In the genomic region with DNA sequence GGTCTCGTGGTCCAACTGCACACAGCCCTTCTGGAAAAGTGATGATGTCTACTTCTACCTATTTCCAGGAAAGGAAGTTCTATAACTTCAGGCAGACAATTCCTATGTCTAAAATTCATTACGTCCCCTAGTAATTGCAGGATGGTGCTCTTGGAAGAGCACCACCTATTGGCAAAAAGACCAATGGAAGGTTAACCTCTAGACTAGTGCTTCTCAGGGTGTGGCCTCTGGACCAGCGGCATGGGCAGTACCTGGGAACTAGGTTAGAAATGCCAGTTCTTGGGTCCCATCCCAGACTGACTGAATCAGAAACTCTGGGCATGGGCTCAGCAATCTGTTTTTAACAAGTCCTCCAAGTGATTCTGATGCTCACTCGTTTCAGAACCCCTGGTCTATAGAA, we compare ENCODE assay signal across 28 cellular contexts.
DNase-seq lines count a peak whose midpoint lies in the region; ATAC-seq and TF ChIP-seq lines count a peak whose summit lies in the region.
"Had no signal": no experiment of that assay in that cellular context is flagged by ENCODE, and none has a peak within 500 bp of the region (broad histone marks: within the 10 kb centered on the region; RNA-seq: fewer than 3 reads in every experiment).

No MANE protein-coding gene starts in this region.

- no peak overlapping the region for H3K27ac Mint-ChIP-seq in H9
- no peak overlapping the region for H3K27ac Mint-ChIP-seq in endodermal cell
- no peak overlapping the region for H3K27ac Mint-ChIP-seq in neural progenitor cell
- H3K27ac Mint-ChIP-seq in activated CD4-positive, alpha-beta T cell treated with anti-CD3 and anti-CD28 coated beads, Interleukin-2, amount 10 ng/mL, durations not matched to agents 24 days and 14 days: no peak overlapping the region
- H3K27ac Mint-ChIP-seq: activated CD8-positive, alpha-beta T cell treated with anti-CD3 and anti-CD28 coated beads for 36 hours; activated naive CD4-positive, alpha-beta T cell treated with anti-CD3 and anti-CD28 coated beads, Interleukin-2, amount 10 ng/mL, durations not matched to agents 7 days and 5 days; activated T-helper 1 cell treated with anti-CD3 and anti-CD28 coated beads, Interleukin-12 subunit alpha, Interleukin-12 subunit beta, Interleukin-2, Interleukin-4 antibody, amounts not matched to agents 30 ng/mL and 10 ng/mL and 1 ng/mL, durations not matched to agents 14 hours and 24 hours and 36 hours; immature natural killer cell; stimulated activated memory B cell treated with anti-CD40 and anti-IgM and Interleukin-4, amounts not matched to agents 10 μg/mL and 1 μg/mL and 100 μg/mL, for 72 hours; T-helper 2 cell treated with Interferon-gamma antibody and Interleukin-4, amounts not matched to agents 5 μg/mL and 100 μg/mL, for 36 hours; type B pancreatic cell had no signal

- H3K4me3 ChIP-seq in OCI-LY7 (ENCODE audit: low read depth, low read length, poor library complexity, severe bottlenecking): no peak overlapping the region
- no peak overlapping the region for H3K4me3 ChIP-seq in endodermal cell (ENCODE audit: low read length)
- H3K4me3 ChIP-seq in neural progenitor cell: no peak overlapping the region
- H3K4me3 ChIP-seq: adrenal gland, heart right ventricle, ovary, PC-9 had no signal

- peak; percentile 63 for TF ChIP-seq CTCF in H9 (conservative IDR thresholded peaks at IDR 0.05)
- peak; percentile 57 for TF ChIP-seq CTCF in OCI-LY7 (conservative IDR thresholded peaks at IDR 0.05; ENCODE audit: low read length)
- TF ChIP-seq CTCF in endodermal cell (conservative IDR thresholded peaks at IDR 0.05): peak; percentile 70
- peak; percentile 16 for TF ChIP-seq CTCF in neural progenitor cell (IDR thresholded peaks at IDR 0.05)

- WGBS in H9 (ENCODE audit: extremely low coverage, insufficient read length, low lambda C conversion rate): no CpG with 5 or more reads among the region's 4 CpGs
- WGBS in endodermal cell (ENCODE audit: insufficient coverage in 1 of 2, insufficient read length in 1 of 2), 2 experiments: 94% methylated on average over 3 to 4 of the region's 4 CpGs

- no peak for ATAC-seq in GM19324 (IDR thresholded peaks at IDR 0.05; ENCODE audit: low FRiP score, unreplicated experiment)
- ATAC-seq: activated CD8-positive, alpha-beta T cell treated with anti-CD3 and anti-CD28 coated beads for 36 hours; heart right ventricle; left cardiac atrium; stimulated activated memory B cell treated with anti-CD40 and anti-IgM and Interleukin-4, amounts not matched to agents 10 μg/mL and 1 μg/mL and 100 μg/mL, for 72 hours had no signal

- no peak overlapping the region for H3K56ac ChIP-seq in H9 (ENCODE audit: insufficient read length, low read depth, low read length)

- H3K27me3 ChIP-seq in H9 (ENCODE audit: insufficient read depth, low read length) (no peaks in the 10 kb centered on the region), endodermal cell (ENCODE audit: control insufficient read depth, insufficient read depth, low read length, poor library complexity, severe bottlenecking) (no peaks in the 10 kb centered on the region), neural progenitor cell (no peaks in the 10 kb centered on the region)
- H3K27me3 ChIP-seq: adrenal gland, heart right ventricle, ovary had no signal

- CTCF ChIA-PET in OCI-LY7 (lab: Charles Lee; ENCODE audit: unreplicated experiment): no interaction called here

- no peak overlapping the region for H2AK5ac ChIP-seq in H9 (ENCODE audit: insufficient read length, low read length)

- H3K9me3 Mint-ChIP-seq in H9 (peaks cover 15 to 17% of the 10 kb centered on the region in 2 experiments), endodermal cell (peaks cover 25% of the 10 kb centered on the region), neural progenitor cell (peaks cover 24% of the 10 kb centered on the region)
- H3K9me3 Mint-ChIP-seq in activated CD4-positive, alpha-beta T cell treated with anti-CD3 and anti-CD28 coated beads, Interleukin-2, amount 10 ng/mL, durations not matched to agents 24 days and 14 days: peaks cover 24% of the 10 kb centered on the region

- H3K4me1 Mint-ChIP-seq in H9: peaks cover 3 to 5% of the 10 kb centered on the region in 2 experiments; a peak in 3 of 4 replicates
- peaks cover 6% of the 10 kb centered on the region for H3K4me1 Mint-ChIP-seq in endodermal cell
- H3K4me1 Mint-ChIP-seq in neural progenitor cell: peaks cover 5% of the 10 kb centered on the region
- peaks cover 24% of the 10 kb centered on the region for H3K4me1 Mint-ChIP-seq in activated CD4-positive, alpha-beta T cell treated with anti-CD3 and anti-CD28 coated beads, Interleukin-2, amount 10 ng/mL, durations not matched to agents 24 days and 14 days
- H3K4me1 Mint-ChIP-seq: activated naive CD4-positive, alpha-beta T cell treated with anti-CD3 and anti-CD28 coated beads, Interleukin-2, amount 10 ng/mL, durations not matched to agents 7 days and 5 days; stimulated activated memory B cell treated with anti-CD40 and anti-IgM and Interleukin-4, amounts not matched to agents 10 μg/mL and 1 μg/mL and 100 μg/mL, for 72 hours had no signal

- H3K4me1 ChIP-seq in H9 (ENCODE audit: insufficient read depth, low read length) (no peaks in the 10 kb centered on the region), OCI-LY7 (ENCODE audit: insufficient read depth, low read length, poor library complexity, severe bottlenecking) (no peaks in the 10 kb centered on the region), endodermal cell (ENCODE audit: control insufficient read depth, insufficient read depth, low read length) (no peaks in the 10 kb centered on the region), neural progenitor cell (peaks cover 9% of the 10 kb centered on the region)

- no peaks in the 10 kb centered on the region for H3K36me3 ChIP-seq in OCI-LY7 (ENCODE audit: insufficient read depth, low read length)
- H3K36me3 ChIP-seq in endodermal cell (ENCODE audit: control insufficient read depth, insufficient read depth, low read length): no peaks in the 10 kb centered on the region
- H3K36me3 ChIP-seq in neural progenitor cell: no peaks in the 10 kb centered on the region
- H3K36me3 ChIP-seq: adrenal gland, ovary had no signal

- H3K36me3 Mint-ChIP-seq in H9 (ENCODE audit: insufficient read depth in 1 of 3, low read depth in 3 of 3) (peaks cover 10 to 31% (median 17%) of the 10 kb centered on the region in 3 experiments; a peak in 5 of 7 replicates), endodermal cell (ENCODE audit: low read depth) (no peaks in the 10 kb centered on the region), neural progenitor cell (no peaks in the 10 kb centered on the region)
- H3K36me3 Mint-ChIP-seq in activated CD4-positive, alpha-beta T cell treated with anti-CD3 and anti-CD28 coated beads, Interleukin-2, amount 10 ng/mL, durations not matched to agents 24 days and 14 days (ENCODE audit: low read depth): peaks cover 20% of the 10 kb centered on the region

- peaks cover 4% of the 10 kb centered on the region; the same call in 1 of the 2 replicates for H3K27me3 Mint-ChIP-seq in H9 (ENCODE audit: low read depth)
- no peaks in the 10 kb centered on the region for H3K27me3 Mint-ChIP-seq in endodermal cell (ENCODE audit: insufficient read depth)
- H3K27me3 Mint-ChIP-seq in neural progenitor cell (ENCODE audit: insufficient read depth, low read depth): peaks cover 5% of the 10 kb centered on the region
- H3K27me3 Mint-ChIP-seq in activated CD4-positive, alpha-beta T cell treated with anti-CD3 and anti-CD28 coated beads, Interleukin-2, amount 10 ng/mL, durations not matched to agents 24 days and 14 days: no peaks in the 10 kb centered on the region
- H3K27me3 Mint-ChIP-seq: activated CD8-positive, alpha-beta T cell treated with anti-CD3 and anti-CD28 coated beads for 36 hours; central memory CD8-positive, alpha-beta T cell; stimulated activated memory B cell treated with anti-CD40 and anti-IgM and Interleukin-4, amounts not matched to agents 10 μg/mL and 1 μg/mL and 100 μg/mL, for 72 hours; type B pancreatic cell had no signal

- no peak overlapping the region for H4K91ac ChIP-seq in H9 (ENCODE audit: insufficient read length, low read depth, low read length)

- no peak overlapping the region for H2AFZ ChIP-seq in H9 (ENCODE audit: low read length)
- no peak overlapping the region for H2AFZ ChIP-seq in OCI-LY7 (ENCODE audit: low read length)
- no peak overlapping the region for H2AFZ ChIP-seq in neural progenitor cell (replicated peaks)
- H2AFZ ChIP-seq: PC-9 had no signal

- DNase-seq in H9: no peak
- DNase-seq in OCI-LY7 (ENCODE audit: low spot score): peak; percentile 8
- DNase-seq in endodermal cell: no peak
- DNase-seq in neural progenitor cell (ENCODE audit: low spot score): no peak
- DNase-seq in activated CD4-positive, alpha-beta T cell treated with anti-CD3 and anti-CD28 coated beads, Interleukin-2, amount 10 ng/mL, durations not matched to agents 24 days and 14 days: no peak
- DNase-seq in NCI-H1092 (lab: John Stamatoyannopoulos, UW): no peak
- DNase-seq: activated CD8-positive, alpha-beta memory T cell treated with anti-CD3 and anti-CD28 coated beads, Interleukin-2, amount 50 U/mL, for 48 hours; activated CD8-positive, alpha-beta T cell treated with anti-CD3 and anti-CD28 coated beads for 36 hours; activated naive CD4-positive, alpha-beta T cell treated with anti-CD3 and anti-CD28 coated beads, Interleukin-2, amount 10 ng/mL, durations not matched to agents 7 days and 5 days; adrenal gland; C1 segment of cervical spinal cord; COR-L47; heart right ventricle; immature natural killer cell; left cardiac atrium; NCI-H2171; nephron progenitor cell; ovary; PC-9; Right ventricle myocardium superior; substantia nigra had no signal

- H3K4me2 ChIP-seq in H9 (ENCODE audit: insufficient read depth, insufficient read length, low read length) (no peak overlapping the region), OCI-LY7 (ENCODE audit: low read length) (no peak overlapping the region), neural progenitor cell (no peak overlapping the region)
- H3K4me2 ChIP-seq: PC-9 had no signal

- H2BK120ac ChIP-seq in H9 (ENCODE audit: low read depth, low read length, poor library complexity, severe bottlenecking): no peak overlapping the region

- no peaks in the 10 kb centered on the region for H3K23me2 ChIP-seq in H9 (ENCODE audit: insufficient read length, low read depth, low read length, poor library complexity, severe bottlenecking)

- H3K18ac ChIP-seq in H9 (ENCODE audit: insufficient read length, low read depth, low read length): no peak overlapping the region

- H2BK5ac ChIP-seq in H9 (ENCODE audit: insufficient read length, low read length): no peak overlapping the region

- H4K8ac ChIP-seq in H9 (replicated peaks; ENCODE audit: insufficient read length, low read depth, low read length): no peak overlapping the region

- H3K27ac ChIP-seq in H9 (ENCODE audit: insufficient read length, low read depth, low read length): no peak overlapping the region
- no peak overlapping the region for H3K27ac ChIP-seq in OCI-LY7 (ENCODE audit: low read depth, low read length, poor library complexity, severe bottlenecking)
- no peak overlapping the region for H3K27ac ChIP-seq in endodermal cell (ENCODE audit: low read depth, low read length)
- no peak overlapping the region for H3K27ac ChIP-seq in neural progenitor cell
- H3K27ac ChIP-seq: adrenal gland, heart right ventricle, HL-60, ovary, PC-9 had no signal

- H3K79me2 ChIP-seq in H9 (ENCODE audit: insufficient read depth, low read length) (no peaks in the 10 kb centered on the region), OCI-LY7 (ENCODE audit: insufficient read depth, low read depth, low read length) (no peaks in the 10 kb centered on the region), neural progenitor cell (ENCODE audit: low read depth) (no peaks in the 10 kb centered on the region)

- H2BK20ac ChIP-seq in H9 (ENCODE audit: low read depth, low read length, poor library complexity, severe bottlenecking): no peak overlapping the region

- no peak overlapping the region for H4K5ac ChIP-seq in H9 (ENCODE audit: insufficient read length, low read depth, low read length)

- POLR2A ChIA-PET in OCI-LY7 (lab: Charles Lee): no interaction called here

- H3K4me3 Mint-ChIP-seq in H9 (no peak overlapping the region), endodermal cell (no peak overlapping the region), neural progenitor cell (no peak overlapping the region)
- H3K4me3 Mint-ChIP-seq in activated CD4-positive, alpha-beta T cell treated with anti-CD3 and anti-CD28 coated beads, Interleukin-2, amount 10 ng/mL, durations not matched to agents 24 days and 14 days: no peak overlapping the region
- H3K4me3 Mint-ChIP-seq: activated CD8-positive, alpha-beta T cell treated with anti-CD3 and anti-CD28 coated beads for 36 hours; activated naive CD4-positive, alpha-beta T cell treated with anti-CD3 and anti-CD28 coated beads, Interleukin-2, amount 10 ng/mL, durations not matched to agents 7 days and 5 days; activated T-helper 1 cell treated with anti-CD3 and anti-CD28 coated beads, Interleukin-12 subunit alpha, Interleukin-12 subunit beta, Interleukin-2, Interleukin-4 antibody, amounts not matched to agents 30 ng/mL and 10 ng/mL and 1 ng/mL, durations not matched to agents 14 hours and 24 hours and 36 hours; central memory CD8-positive, alpha-beta T cell; immature natural killer cell; nephron progenitor cell; stimulated activated memory B cell treated with anti-CD40 and anti-IgM and Interleukin-4, amounts not matched to agents 10 μg/mL and 1 μg/mL and 100 μg/mL, for 72 hours; T-helper 2 cell treated with Interferon-gamma antibody and Interleukin-4, amounts not matched to agents 5 μg/mL and 100 μg/mL, for 36 hours; type B pancreatic cell had no signal

- H2BK15ac ChIP-seq in H9 (ENCODE audit: low read depth, low read length): no peak overlapping the region

- BruUV-seq in OCI-LY7 (replicated peaks; lab: Mats Ljungman, UMichigan): no TSS peak

- H3K9me3 ChIP-seq in H9 (ENCODE audit: control insufficient read depth, low read depth, low read length) (peaks cover 8% of the 10 kb centered on the region), OCI-LY7 (ENCODE audit: low read length) (0 out of 2 replicates have a peak, but pooled peaks cover 9% of the 10 kb centered on the region), endodermal cell (ENCODE audit: control insufficient read depth, low read length) (peaks cover 27% of the 10 kb centered on the region), neural progenitor cell (ENCODE audit: low read depth) (peaks cover 3% of the 10 kb centered on the region)
- H3K9me3 ChIP-seq: ovary had no signal

- H3K4ac ChIP-seq in H9 (ENCODE audit: low read depth, low read length): no peak overlapping the region

- no peaks in the 10 kb centered on the region for H3K9me2 ChIP-seq in OCI-LY7 (ENCODE audit: insufficient read depth, low read length)

- H3K9ac ChIP-seq in H9 (ENCODE audit: extremely low read depth, insufficient read length, low read length): no peak overlapping the region
- H3K9ac ChIP-seq in endodermal cell (ENCODE audit: extremely low read depth, low read length, poor library complexity, severe bottlenecking): no peak overlapping the region
- H3K9ac ChIP-seq in neural progenitor cell: no peak overlapping the region

- H2BK12ac ChIP-seq in H9 (ENCODE audit: insufficient read length, low read depth, low read length): no peak overlapping the region

- H3K14ac ChIP-seq in H9 (ENCODE audit: insufficient read depth, low read length): no peak overlapping the region

- H3K79me1 ChIP-seq in H9 (ENCODE audit: insufficient read depth, low read depth, low read length, poor library complexity, severe bottlenecking): no peaks in the 10 kb centered on the region

- no peaks in the 10 kb centered on the region for H3F3A ChIP-seq in neural progenitor cell (ENCODE audit: low read depth)

- H4K20me1 ChIP-seq in H9 (ENCODE audit: control insufficient read depth, insufficient read depth, insufficient read length): no peaks in the 10 kb centered on the region
- no peaks in the 10 kb centered on the region for H4K20me1 ChIP-seq in OCI-LY7 (ENCODE audit: insufficient read depth, low read length)
- H4K20me1 ChIP-seq in neural progenitor cell (ENCODE audit: low read depth): no peaks in the 10 kb centered on the region

- intact Hi-C loops in OCI-LY7 (cut with micrococcal nuclease; ENCODE audit: unreplicated experiment): no loop called here
- intact Hi-C loops in activated CD4-positive, alpha-beta T cell treated with anti-CD3 and anti-CD28 coated beads, Interleukin-2, amount 10 ng/mL, durations not matched to agents 24 days and 14 days (cut with micrococcal nuclease): no loop called here

- H3K23ac ChIP-seq in H9 (ENCODE audit: insufficient read length, low read depth, low read length): no peak overlapping the region

- H3T11ph ChIP-seq in H9 (ENCODE audit: low read length): no peak overlapping the region

Comparison
In these comparisons a context has a peak if more than half of its experiments do, and no peak if none do; other contexts are left out.
1. CTCF ChIP-seq: peak in every context shown above with its lines; median percentile 70 in endodermal cell; 63 in H9; 57 in OCI-LY7; 16 in neural progenitor cell.